ENCODE assay signal across 8 cellular contexts in the genomic region with DNA sequence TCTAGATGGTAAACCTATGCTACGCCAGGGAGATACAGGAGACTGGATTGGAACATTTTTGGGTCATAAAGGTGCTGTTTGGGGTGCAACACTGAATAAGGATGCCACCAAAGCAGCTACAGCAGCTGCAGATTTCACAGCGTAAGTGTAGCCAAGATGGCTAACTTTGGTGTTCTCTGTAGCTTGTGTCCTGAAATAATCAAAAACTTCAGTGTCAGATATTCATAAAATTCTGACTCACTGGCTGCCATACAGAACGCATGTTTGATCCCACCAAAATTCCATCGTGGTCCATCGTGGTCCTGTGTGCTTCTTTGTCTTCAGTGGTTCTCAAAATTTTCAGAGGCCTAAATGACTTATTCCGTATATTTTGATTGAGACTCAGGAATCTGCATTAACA. TPM values are rescaled to one million over a fixed set of nuclear protein-coding genes. Genes with fewer than 3 reads are reported as not detected.
DNase-seq lines count a peak whose midpoint lies in the region; ATAC-seq, FAIRE-seq and TF ChIP-seq lines count a peak whose summit lies in the region.

No MANE protein-coding gene starts in this region.

- peaks cover 63% of the 10 kb centered on the region for H3K79me2 ChIP-seq in SU-DHL-6 (ENCODE audit: insufficient read depth, low read length)

- no peak for TF ChIP-seq CTCF in SU-DHL-6 (IDR thresholded peaks at IDR 0.05; ENCODE audit: insufficient read depth, low read length, poor library complexity, severe bottlenecking)
- TF ChIP-seq CTCF in foreskin keratinocyte (conservative IDR thresholded peaks at IDR 0.05): no peak
- no peak for TF ChIP-seq CTCF in gastrocnemius medialis (IDR thresholded peaks at IDR 0.05 in 4 of 5, conservative IDR thresholded peaks at IDR 0.05 in 1 of 5)

- ATAC-seq in foreskin keratinocyte: no peak
- ATAC-seq in gastrocnemius medialis: no peak
- no peak for ATAC-seq in GM19397 (IDR thresholded peaks at IDR 0.05; ENCODE audit: unreplicated experiment)

- H3F3A ChIP-seq in SU-DHL-6 (ENCODE audit: insufficient read depth): no peaks in the 10 kb centered on the region

- H3K9ac ChIP-seq in SU-DHL-6 (ENCODE audit: low read length): peak overlapping the region; percentile 86

- in situ Hi-C loops in gastrocnemius medialis (cut with MboI; ENCODE audit: low sequenced_read_pairs in 4 of 4): loop anchor here in 2 of 4 donors (25.0 kb wide), 2 partner anchors 621 to 1096 kb away; no protein-coding TSS in a partner anchor

- DNase-seq in GM12891 (ENCODE audit: insufficient read length, low spot score) (no peak), foreskin keratinocyte (peak in 1 of 2 donors; percentile 6), gastrocnemius medialis (no peak), NCI-H1105 treated with DMSO at 0.1 percent for 48 hours (lab: John Stamatoyannopoulos, UW) (no peak), HCEC 1CT (no peak)
- no peak for DNase-seq in stimulated activated CD4-positive, alpha-beta T cell treated with anti-CD3 and anti-CD28 coated beads, Interleukin-4, amount 100 ng/mL, for 4 hours

- H4K20me1 ChIP-seq in SU-DHL-6 (ENCODE audit: low read depth, low read length): peaks cover 19% of the 10 kb centered on the region

- FAIRE-seq in GM12891 (lab: Jason Lieb, UNC): peak; percentile 13

- intact Hi-C loops in gastrocnemius medialis (cut with DNase I; ENCODE audit: low total_unique reads): no loop called here

- TF ChIP-seq POLR2A in GM12891 (IDR thresholded peaks at IDR 0.05; ENCODE audit: low read depth, low read length) (no peak), gastrocnemius medialis (IDR thresholded peaks at IDR 0.05) (no peak)

- H3K4me3 ChIP-seq in SU-DHL-6 (ENCODE audit: insufficient read depth, low read length, poor library complexity, severe bottlenecking) (peak overlapping the region; percentile 95), gastrocnemius medialis (peak overlapping the region; percentile 92 to 99 (median 97))

- H3K36me3 ChIP-seq in SU-DHL-6 (ENCODE audit: low read length) (peaks cover 34% of the 10 kb centered on the region), gastrocnemius medialis (no peaks in the 10 kb centered on the region)

- no peak overlapping the region for H3K27ac ChIP-seq in SU-DHL-6 (ENCODE audit: low read depth, low read length)
- peak overlapping the region; percentile 81 for H3K27ac ChIP-seq in foreskin keratinocyte
- peak overlapping the region; percentile 91 to 100 (median 99) for H3K27ac ChIP-seq in gastrocnemius medialis

- peaks cover 21% of the 10 kb centered on the region for H3K4me1 ChIP-seq in foreskin keratinocyte
- peaks cover 45 to 46% of the 10 kb centered on the region in 2 donors for H3K4me1 ChIP-seq in gastrocnemius medialis

- H3K9me3 ChIP-seq in SU-DHL-6 (ENCODE audit: insufficient read depth, low read length) (no peaks in the 10 kb centered on the region), gastrocnemius medialis (no peaks in the 10 kb centered on the region)

- H3K4me2 ChIP-seq in SU-DHL-6 (ENCODE audit: low read depth, low read length, poor library complexity, severe bottlenecking): peak overlapping the region; percentile 94

- no peaks in the 10 kb centered on the region for H3K9me2 ChIP-seq in SU-DHL-6 (replicated peaks; ENCODE audit: insufficient read depth, low read length)

- no peaks in the 10 kb centered on the region for H3K27me3 ChIP-seq in SU-DHL-6 (ENCODE audit: low read length)
- no peaks in the 10 kb centered on the region for H3K27me3 ChIP-seq in foreskin keratinocyte
- H3K27me3 ChIP-seq in gastrocnemius medialis: no peaks in the 10 kb centered on the region

- H2AFZ ChIP-seq in SU-DHL-6 (ENCODE audit: low read depth, low read length, severe bottlenecking): no peak overlapping the region

TF ChIP-seq in GM12891, 5 proteins besides CTCF, POLR2A, EP300 and RAD21:
- no peak for TF ChIP-seq POU2F2 (IDR thresholded peaks at IDR 0.05; ENCODE audit: low read depth, low read length)
- no peak for TF ChIP-seq SPI1 (IDR thresholded peaks at IDR 0.05; ENCODE audit: low read depth, low read length)
- no peak for TF ChIP-seq PAX5 (IDR thresholded peaks at IDR 0.05; ENCODE audit: insufficient read depth, low read length, severe bottlenecking)
- TF ChIP-seq TAF1 (IDR thresholded peaks at IDR 0.05; ENCODE audit: low read depth, low read length): no peak
- no peak for TF ChIP-seq POLR2AphosphoS5 (IDR thresholded peaks at IDR 0.05; ENCODE audit: low read depth, low read length)
TF ChIP-seq in GM12891: peak in this region for 0.

RNA-seq across cellular contexts. Expression of a gene that starts 1.3 kb away (rescaled TPM):
- 91.2 TPM for polyA plus RNA-seq in GM12891 (2012; ENCODE audit: low read depth, missing spikeins)
- total RNA-seq in foreskin keratinocyte (177 and 178 TPM in 2 replicates), gastrocnemius medialis (100 to 1,000 TPM in 3 of 4 donors, 10 to 100 TPM in 1; 77.7 to 106 (median 102) TPM)
- 164 and 177 TPM in 2 replicates for polyA plus RNA-seq in foreskin keratinocyte

RNA-seq across cellular contexts. Expression of a gene that starts 27.6 kb away (rescaled TPM):
- 31.0 TPM for polyA plus RNA-seq in GM12891 (2012; ENCODE audit: low read depth, missing spikeins)
- total RNA-seq in foreskin keratinocyte (38.2 and 38.3 TPM in 2 replicates), gastrocnemius medialis (10 to 100 TPM; 29.2 to 50.1 (median 34.3) TPM)
- 26.7 and 30.9 TPM in 2 replicates for polyA plus RNA-seq in foreskin keratinocyte
